In genomic region chr12:96496944-96497343, GRCh38 we compare ENCODE assay signal across 2 cellular contexts.
TF ChIP-seq lines count a peak whose summit lies in the region.

No MANE protein-coding gene starts in this region.

TF ChIP-seq in A549, 52 proteins besides CTCF, POLR2A, EP300 and RAD21 (continued from another document):
- TF ChIP-seq, protein P1, sequence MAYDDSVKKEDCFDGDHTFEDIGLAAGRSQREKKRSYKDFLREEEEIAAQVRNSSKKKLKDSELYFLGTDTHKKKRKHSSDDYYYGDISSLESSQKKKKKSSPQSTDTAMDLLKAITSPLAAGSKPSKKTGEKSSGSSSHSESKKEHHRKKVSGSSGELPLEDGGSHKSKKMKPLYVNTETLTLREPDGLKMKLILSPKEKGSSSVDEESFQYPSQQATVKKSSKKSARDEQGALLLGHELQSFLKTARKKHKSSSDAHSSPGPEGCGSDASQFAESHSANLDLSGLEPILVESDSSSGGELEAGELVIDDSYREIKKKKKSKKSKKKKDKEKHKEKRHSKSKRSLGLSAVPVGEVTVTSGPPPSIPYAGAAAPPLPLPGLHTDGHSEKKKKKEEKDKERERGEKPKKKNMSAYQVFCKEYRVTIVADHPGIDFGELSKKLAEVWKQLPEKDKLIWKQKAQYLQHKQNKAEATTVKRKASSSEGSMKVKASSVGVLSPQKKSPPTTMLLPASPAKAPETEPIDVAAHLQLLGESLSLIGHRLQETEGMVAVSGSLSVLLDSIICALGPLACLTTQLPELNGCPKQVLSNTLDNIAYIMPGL (CRISPR knock-in tag; IDR thresholded peaks at IDR 0.05; ENCODE audit: borderline replicate concordance): no peak
- no peak for TF ChIP-seq HOXB5 (CRISPR knock-in tag; IDR thresholded peaks at IDR 0.05)
- TF ChIP-seq EHF (CRISPR knock-in tag; IDR thresholded peaks at IDR 0.05): no peak
- TF ChIP-seq KDM1A (IDR thresholded peaks at IDR 0.05; ENCODE audit: low read depth): no peak

TF ChIP-seq in HEK293T, 16 proteins besides CTCF, POLR2A, EP300 and RAD21 (continued from another document):
- TF ChIP-seq ELF4 (IDR thresholded peaks at IDR 0.05) (no peak), SUZ12 (IDR thresholded peaks at IDR 0.05) (no peak), NFRKB (IDR thresholded peaks at IDR 0.05) (no peak), ZNF384 (IDR thresholded peaks at IDR 0.05) (no peak), ARNT (IDR thresholded peaks at IDR 0.05) (no peak)
TF ChIP-seq in HEK293T: peak in this region for 0.
